In the genomic region with DNA sequence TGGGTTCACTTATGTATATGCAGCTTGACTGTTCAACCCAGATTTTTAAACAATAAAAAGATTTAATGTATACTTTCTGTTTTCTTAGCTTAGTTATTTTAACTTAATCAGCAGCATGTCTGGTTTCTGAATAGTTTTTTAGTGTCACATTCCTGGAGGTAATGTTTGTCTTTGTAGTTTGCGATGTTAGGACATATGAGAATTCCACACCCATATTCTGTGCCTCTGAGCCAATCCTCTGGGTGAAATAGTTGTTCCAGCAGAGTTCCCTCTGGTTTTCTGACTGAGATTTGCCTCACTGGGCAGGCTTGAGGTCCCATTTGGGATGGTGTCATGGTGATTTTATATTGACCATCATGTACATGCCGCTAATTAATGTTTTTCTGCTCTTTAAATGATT, we compare ENCODE assay signal across 3 cellular contexts.
"Had no signal": no experiment of that assay in that cellular context is flagged by ENCODE, and none has a peak within 500 bp of the region (broad histone marks: within the 10 kb centered on the region; RNA-seq: fewer than 3 reads in every experiment).

No MANE protein-coding gene starts in this region.

- H3K4me3 ChIP-seq: GM12878 had no signal

- DNase-seq: GDM1, GF-D8 had no signal

- ATAC-seq: GM12878 had no signal
